Comparison of ENCODE assay signal across 10 cellular contexts in genomic region chr1:212754193-212754592, GRCh38. TPM values are rescaled to one million over a fixed set of nuclear protein-coding genes. Genes with fewer than 3 reads are reported as not detected.
A peak's percentile ranks its signal among the peaks of the same experiment; 100 is the strongest.
DNase-seq lines count a peak whose midpoint lies in the region; ATAC-seq and TF ChIP-seq lines count a peak whose summit lies in the region.
"Had no signal": no experiment of that assay in that cellular context is flagged by ENCODE, and none has a peak within 500 bp of the region (broad histone marks: within the 10 kb centered on the region; RNA-seq: fewer than 3 reads in every experiment).

No MANE protein-coding gene starts in this region.

- peaks cover 10% of the 10 kb centered on the region for H3K36me3 Mint-ChIP-seq in activated naive CD4-positive, alpha-beta T cell treated with anti-CD3 and anti-CD28 coated beads, Interleukin-2, amount 10 ng/mL, durations not matched to agents 7 days and 5 days
- H3K36me3 Mint-ChIP-seq in stimulated activated memory B cell treated with anti-CD40 and anti-IgM and Interleukin-4, amounts not matched to agents 10 μg/mL and 1 μg/mL and 100 μg/mL, for 72 hours = peaks cover 17% of the 10 kb centered on the region
- peaks cover 9% of the 10 kb centered on the region for H3K36me3 Mint-ChIP-seq in T-helper 2 cell treated with Interferon-gamma antibody and Interleukin-4, amounts not matched to agents 5 μg/mL and 100 μg/mL, for 36 hours (ENCODE audit: low read depth)

- WGBS in hepatocyte (ENCODE audit: low lambda C conversion rate, missing lambda C conversion rate) = 88% methylated on average over 8 of the region's 8 CpGs

- TF ChIP-seq CTCF in hepatocyte (IDR thresholded peaks at IDR 0.05; ENCODE audit: poor library complexity) = no peak

- no peaks in the 10 kb centered on the region for H4K20me1 ChIP-seq in hepatocyte (ENCODE audit: insufficient read depth, poor library complexity, severe bottlenecking)

- H3K27me3 ChIP-seq in hepatocyte = no peaks in the 10 kb centered on the region

- H3K27me3 Mint-ChIP-seq in activated naive CD4-positive, alpha-beta T cell treated with anti-CD3 and anti-CD28 coated beads, Interleukin-2, amount 10 ng/mL, durations not matched to agents 7 days and 5 days = no peaks in the 10 kb centered on the region
- H3K27me3 Mint-ChIP-seq in stimulated activated memory B cell treated with anti-CD40 and anti-IgM and Interleukin-4, amounts not matched to agents 10 μg/mL and 1 μg/mL and 100 μg/mL, for 72 hours = no peaks in the 10 kb centered on the region
- no peaks in the 10 kb centered on the region for H3K27me3 Mint-ChIP-seq in T-helper 2 cell treated with Interferon-gamma antibody and Interleukin-4, amounts not matched to agents 5 μg/mL and 100 μg/mL, for 36 hours (ENCODE audit: low read depth)

- H3K9me2 ChIP-seq in hepatocyte (replicated peaks; ENCODE audit: insufficient read depth) = no peaks in the 10 kb centered on the region

- no peaks in the 10 kb centered on the region for H3K9me3 Mint-ChIP-seq in activated naive CD4-positive, alpha-beta T cell treated with anti-CD3 and anti-CD28 coated beads, Interleukin-2, amount 10 ng/mL, durations not matched to agents 7 days and 5 days
- no peaks in the 10 kb centered on the region for H3K9me3 Mint-ChIP-seq in stimulated activated memory B cell treated with anti-CD40 and anti-IgM and Interleukin-4, amounts not matched to agents 10 μg/mL and 1 μg/mL and 100 μg/mL, for 72 hours
- no peaks in the 10 kb centered on the region for H3K9me3 Mint-ChIP-seq in T-helper 2 cell treated with Interferon-gamma antibody and Interleukin-4, amounts not matched to agents 5 μg/mL and 100 μg/mL, for 36 hours

- no peak overlapping the region for H3K4me3 ChIP-seq in hepatocyte

- no peak overlapping the region for H3K27ac ChIP-seq in hepatocyte

- H3K36me3 ChIP-seq in hepatocyte (replicated peaks; ENCODE audit: insufficient read depth, low read depth) = no peaks in the 10 kb centered on the region

- H3K4me1 Mint-ChIP-seq in activated naive CD4-positive, alpha-beta T cell treated with anti-CD3 and anti-CD28 coated beads, Interleukin-2, amount 10 ng/mL, durations not matched to agents 7 days and 5 days = peaks cover 44% of the 10 kb centered on the region
- peaks cover 38% of the 10 kb centered on the region for H3K4me1 Mint-ChIP-seq in stimulated activated memory B cell treated with anti-CD40 and anti-IgM and Interleukin-4, amounts not matched to agents 10 μg/mL and 1 μg/mL and 100 μg/mL, for 72 hours
- H3K4me1 Mint-ChIP-seq in T-helper 2 cell treated with Interferon-gamma antibody and Interleukin-4, amounts not matched to agents 5 μg/mL and 100 μg/mL, for 36 hours (ENCODE audit: low read depth) = peaks cover 36% of the 10 kb centered on the region

- H3K79me2 ChIP-seq in hepatocyte = peaks cover 18% of the 10 kb centered on the region

- peak; percentile 29 for DNase-seq in activated naive CD4-positive, alpha-beta T cell treated with anti-CD3 and anti-CD28 coated beads, Interleukin-2, amount 10 ng/mL, durations not matched to agents 7 days and 5 days
- DNase-seq in activated naive CD4-positive, alpha-beta T cell treated with anti-CD3 and anti-CD28 coated beads, Interleukin-2, amount 50 U/mL, for 16 hours = no peak
- DNase-seq in SKM-1 treated with dmso at 0.1 percent for 144 hours (lab: John Stamatoyannopoulos, UW; ENCODE audit: unreplicated experiment) = peak; percentile 63
- DNase-seq in T-helper 2 cell treated with Interferon-gamma antibody and Interleukin-4, amounts not matched to agents 5 μg/mL and 100 μg/mL, for 36 hours (ENCODE audit: low spot score) = no peak
- DNase-seq in hepatocyte (ENCODE audit: low spot score) = no peak
- DNase-seq in NCI-H1105 (lab: John Stamatoyannopoulos, UW) = no peak
- DNase-seq: glutamatergic neuron; stimulated activated CD4-positive, alpha-beta T cell treated with anti-CD3 and anti-CD28 coated beads, Interleukin-12 subunit alpha, Interleukin-12 subunit beta, amount 100 ng/mL, for 4 hours had no signal

- H3K9me3 ChIP-seq in hepatocyte (ENCODE audit: low read depth) = no peaks in the 10 kb centered on the region

- CTCF ChIA-PET in activated naive CD4-positive, alpha-beta T cell treated with anti-CD3 and anti-CD28 coated beads, Interleukin-2, amount 10 ng/mL, durations not matched to agents 7 days and 5 days (lab: Charles Lee) = interaction anchor here (0.9 to 3.0 kb wide), 7 partner anchors 13 to 298 kb away, joined by 3 to 9 read pairs (median 4); partner anchors contain the start of gene BATF3

- no peak overlapping the region for H2AFZ ChIP-seq in hepatocyte

- peak; percentile 42 for ATAC-seq in HG02852 (IDR thresholded peaks at IDR 0.05; ENCODE audit: unreplicated experiment)
- peak; percentile 62 for ATAC-seq in stimulated activated memory B cell treated with anti-CD40 and anti-IgM and Interleukin-4, amounts not matched to agents 10 μg/mL and 1 μg/mL and 100 μg/mL, for 72 hours

- H3K4me3 Mint-ChIP-seq in activated naive CD4-positive, alpha-beta T cell treated with anti-CD3 and anti-CD28 coated beads, Interleukin-2, amount 10 ng/mL, durations not matched to agents 7 days and 5 days = no peak overlapping the region
- peak overlapping the region; percentile 8 for H3K4me3 Mint-ChIP-seq in stimulated activated memory B cell treated with anti-CD40 and anti-IgM and Interleukin-4, amounts not matched to agents 10 μg/mL and 1 μg/mL and 100 μg/mL, for 72 hours
- no peak overlapping the region for H3K4me3 Mint-ChIP-seq in T-helper 2 cell treated with Interferon-gamma antibody and Interleukin-4, amounts not matched to agents 5 μg/mL and 100 μg/mL, for 36 hours

- H3K4me2 ChIP-seq in hepatocyte = no peak overlapping the region

- H3K27ac Mint-ChIP-seq in activated naive CD4-positive, alpha-beta T cell treated with anti-CD3 and anti-CD28 coated beads, Interleukin-2, amount 10 ng/mL, durations not matched to agents 7 days and 5 days = peak overlapping the region; percentile 76
- peak overlapping the region; percentile 73 for H3K27ac Mint-ChIP-seq in stimulated activated memory B cell treated with anti-CD40 and anti-IgM and Interleukin-4, amounts not matched to agents 10 μg/mL and 1 μg/mL and 100 μg/mL, for 72 hours
- H3K27ac Mint-ChIP-seq in T-helper 2 cell treated with Interferon-gamma antibody and Interleukin-4, amounts not matched to agents 5 μg/mL and 100 μg/mL, for 36 hours = no peak overlapping the region

- no peaks in the 10 kb centered on the region for H3K4me1 ChIP-seq in hepatocyte (ENCODE audit: insufficient read depth)

RNA-seq across cellular contexts. Expression of gene NSL1, which starts 37.4 kb away (rescaled TPM):
- total RNA-seq in hepatocyte = 34.2 and 39.5 TPM in 2 replicates
- 25.1 and 27.2 TPM in 2 replicates for polyA plus RNA-seq in hepatocyte

RNA-seq across cellular contexts. Expression of gene TATDN3, which starts 37.5 kb away (rescaled TPM):
- 8.9 and 14.3 TPM in 2 replicates for total RNA-seq in hepatocyte
- polyA plus RNA-seq in hepatocyte = 6.0 and 8.8 TPM in 2 replicates

RNA-seq across cellular contexts. Expression of gene BATF3, which starts 54.6 kb away (rescaled TPM):
- total RNA-seq in hepatocyte = 1.6 TPM in 1 of 2 replicates, not detected in the other
- polyA plus RNA-seq in hepatocyte = 3.2 and 3.5 TPM in 2 replicates

Comparison
In these comparisons a context has a peak if more than half of its experiments do, and no peak if none do; other contexts are left out.
1. DNase-seq: peak in activated naive CD4-positive, alpha-beta T cell treated with anti-CD3 and anti-CD28 coated beads, Interleukin-2, amount 10 ng/mL, durations not matched to agents 7 days and 5 days (single experiment) and SKM-1 treated with dmso at 0.1 percent for 144 hours (single experiment); none in activated naive CD4-positive, alpha-beta T cell treated with anti-CD3 and anti-CD28 coated beads, Interleukin-2, amount 50 U/mL, for 16 hours (single experiment), T-helper 2 cell treated with Interferon-gamma antibody and Interleukin-4, amounts not matched to agents 5 μg/mL and 100 μg/mL, for 36 hours (single experiment), hepatocyte (single experiment) and NCI-H1105 (single experiment).